ENCODE assay signal across 2 cellular contexts in the genomic region with DNA sequence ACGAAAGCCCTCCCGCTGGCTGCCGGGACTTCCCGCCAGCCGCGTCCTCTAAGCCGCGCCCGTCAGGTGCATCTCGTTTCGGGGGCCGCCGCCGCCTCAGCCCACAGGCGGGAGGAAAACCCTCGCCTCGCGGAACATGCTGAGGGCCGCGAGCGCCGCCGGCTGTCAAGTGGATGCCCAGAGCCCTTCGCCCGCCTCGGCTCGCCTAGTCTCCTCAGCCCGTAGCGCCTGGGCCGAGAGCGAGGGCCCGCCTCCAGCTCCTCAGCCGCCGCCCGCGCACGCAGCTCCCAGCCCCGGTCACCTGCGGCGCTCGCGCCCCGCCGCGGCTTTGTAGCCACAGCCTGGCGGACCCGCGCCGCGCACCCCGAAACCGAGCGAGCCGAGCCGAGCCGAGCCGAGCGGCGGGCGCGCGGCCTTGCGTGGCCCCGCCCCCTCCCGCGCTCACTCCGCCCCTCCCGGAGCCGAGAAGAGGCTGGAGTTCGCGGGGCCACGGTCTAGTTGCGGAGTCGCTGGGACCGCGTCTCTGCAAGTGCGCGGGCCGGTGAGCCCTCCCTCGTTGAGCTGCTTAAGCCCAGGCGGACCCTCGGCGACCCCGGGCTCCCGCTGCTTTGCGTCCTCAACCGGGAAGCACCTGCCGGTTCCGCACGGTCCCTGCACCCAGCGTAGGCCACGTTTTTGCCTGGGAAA.
A peak's percentile ranks its signal among the peaks of the same experiment; 100 is the strongest.
TF ChIP-seq lines count a peak whose summit lies in the region.

Gene EML5, minus strand, starts transcription at position 382 of the 687 bp plus-strand sequence. CDS start 450 bp downstream, outside the sequence.

TF ChIP-seq in HCT116, 20 proteins besides CTCF, POLR2A, EP300 and RAD21 (continued from another document):
- no peak for TF ChIP-seq ZBTB33 (IDR thresholded peaks at IDR 0.05; ENCODE audit: extremely low read depth, insufficient replicate concordance, low read length)
- TF ChIP-seq, protein P1, sequence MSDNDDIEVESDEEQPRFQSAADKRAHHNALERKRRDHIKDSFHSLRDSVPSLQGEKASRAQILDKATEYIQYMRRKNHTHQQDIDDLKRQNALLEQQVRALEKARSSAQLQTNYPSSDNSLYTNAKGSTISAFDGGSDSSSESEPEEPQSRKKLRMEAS (IDR thresholded peaks at IDR 0.05), result peak; percentile 58
- 0 out of 2 replicates have a peak, but pooled peaks have one; percentile 11 for TF ChIP-seq EGR1 (IDR thresholded peaks at IDR 0.05; ENCODE audit: low read depth)
- peak; percentile 55 for TF ChIP-seq ZFX (IDR thresholded peaks at IDR 0.05)

TF ChIP-seq in SK-N-SH, 30 proteins besides CTCF, POLR2A, EP300 and RAD21:
- TF ChIP-seq ZBTB33 (IDR thresholded peaks at IDR 0.05; ENCODE audit: borderline replicate concordance, low read depth) (no peak), SMC3 (IDR thresholded peaks at IDR 0.05; ENCODE audit: low read depth, low read length) (peak; percentile 28), SIN3A (IDR thresholded peaks at IDR 0.05; ENCODE audit: borderline replicate concordance, low read depth, low read length) (no peak), NFIC (IDR thresholded peaks at IDR 0.05; ENCODE audit: borderline replicate concordance) (no peak), JUND (IDR thresholded peaks at IDR 0.05) (no peak)
- TF ChIP-seq, protein P1 (IDR thresholded peaks at IDR 0.05; ENCODE audit: low read depth), result peak; percentile 32; the same call in 1 of the 2 replicates
